Comparison of ENCODE assay signal across 25 cellular contexts in genomic region chr4:142917678-142918077, GRCh38.
"Had no signal": no experiment of that assay in that cellular context is flagged by ENCODE, and none has a peak within 500 bp of the region (broad histone marks: within the 10 kb centered on the region; RNA-seq: fewer than 3 reads in every experiment).

No MANE protein-coding gene starts in this region.

- H3K9me3 Mint-ChIP-seq: activated B cell treated with CpG ODN at 0.5 μM for 24 hours; activated naive CD8-positive, alpha-beta T cell treated with anti-CD3 and anti-CD28 coated beads, Interleukin-2, amount 50 U/mL, for 24 hours; type B pancreatic cell had no signal

- H3K4me3 Mint-ChIP-seq: activated B cell treated with CpG ODN at 0.5 μM for 24 hours; activated CD4-positive, alpha-beta T cell treated with anti-CD3 and anti-CD28 coated beads for 36 hours; activated naive CD8-positive, alpha-beta T cell treated with anti-CD3 and anti-CD28 coated beads, Interleukin-2, amount 50 U/mL, for 24 hours; endodermal cell; natural killer cell treated with Interleukin-12 subunit alpha and Interleukin-12 subunit beta and Interleukin-15 and Interleukin-18, amount 100 ng/mL, for 72 hours; type B pancreatic cell had no signal

- H3K27ac ChIP-seq: body of pancreas, cardiac muscle cell, esophagus squamous epithelium, gastrocnemius medialis, left ventricle myocardium inferior, ovary, prostate gland, spleen, testis, vagina had no signal

- DNase-seq: activated B cell treated with CpG ODN at 0.5 μM for 24 hours; activated CD4-positive, alpha-beta T cell treated with anti-CD3 and anti-CD28 coated beads for 36 hours; activated CD4-positive, alpha-beta T cell treated with anti-CD3 and anti-CD28 coated beads, Interleukin-2, amount 50 U/mL, for 4 hours; activated gamma-delta T cell; activated naive CD4-positive, alpha-beta T cell treated with anti-CD3 and anti-CD28 coated beads, Interleukin-2, amount 50 U/mL, for 16 hours; activated naive CD8-positive, alpha-beta T cell treated with anti-CD3 and anti-CD28 coated beads, Interleukin-2, amount 50 U/mL, for 24 hours; anterior cingulate cortex; body of pancreas; cortex of kidney; endodermal cell; esophagus squamous epithelium; gastrocnemius medialis; hypothalamus; left ventricle myocardium inferior; midbrain; ovary; spleen; stimulated activated CD4-positive, alpha-beta T cell treated with anti-CD3 and anti-CD28 coated beads, Interleukin-4, amount 100 ng/mL, for 1 hour; stimulated activated naive CD4-positive, alpha-beta T cell; testis had no signal

- ATAC-seq: activated CD4-positive, alpha-beta T cell treated with anti-CD3 and anti-CD28 coated beads for 36 hours; activated naive CD8-positive, alpha-beta T cell treated with anti-CD3 and anti-CD28 coated beads, Interleukin-2, amount 50 U/mL, for 24 hours; body of pancreas; gastrocnemius medialis; natural killer cell treated with Interleukin-12 subunit alpha and Interleukin-12 subunit beta and Interleukin-15 and Interleukin-18, amount 100 ng/mL, for 72 hours had no signal

- H3K27me3 Mint-ChIP-seq: activated B cell treated with CpG ODN at 0.5 μM for 24 hours; activated naive CD8-positive, alpha-beta T cell treated with anti-CD3 and anti-CD28 coated beads, Interleukin-2, amount 50 U/mL, for 24 hours; natural killer cell treated with Interleukin-12 subunit alpha and Interleukin-12 subunit beta and Interleukin-15 and Interleukin-18, amount 100 ng/mL, for 72 hours; type B pancreatic cell had no signal

- H3K9me3 ChIP-seq: body of pancreas, esophagus squamous epithelium, gastrocnemius medialis, left ventricle myocardium inferior, ovary, prostate gland, spleen, testis, vagina had no signal

- H3K36me3 ChIP-seq: cardiac muscle cell, esophagus squamous epithelium, gastrocnemius medialis, left ventricle myocardium inferior, ovary, prostate gland, spleen, vagina had no signal

- H3K27me3 ChIP-seq: body of pancreas, cardiac muscle cell, esophagus squamous epithelium, gastrocnemius medialis, ovary, spleen, testis, vagina had no signal

- H3K27ac Mint-ChIP-seq: activated B cell treated with CpG ODN at 0.5 μM for 24 hours; activated CD4-positive, alpha-beta T cell treated with anti-CD3 and anti-CD28 coated beads for 36 hours; activated naive CD8-positive, alpha-beta T cell treated with anti-CD3 and anti-CD28 coated beads, Interleukin-2, amount 50 U/mL, for 24 hours; endodermal cell; natural killer cell treated with Interleukin-12 subunit alpha and Interleukin-12 subunit beta and Interleukin-15 and Interleukin-18, amount 100 ng/mL, for 72 hours; type B pancreatic cell had no signal

- H3K4me1 ChIP-seq: body of pancreas, esophagus squamous epithelium, gastrocnemius medialis, left ventricle myocardium inferior, prostate gland, spleen, testis, vagina had no signal

- H3K4me1 Mint-ChIP-seq: activated B cell treated with CpG ODN at 0.5 μM for 24 hours; activated CD4-positive, alpha-beta T cell treated with anti-CD3 and anti-CD28 coated beads for 36 hours; activated naive CD8-positive, alpha-beta T cell treated with anti-CD3 and anti-CD28 coated beads, Interleukin-2, amount 50 U/mL, for 24 hours had no signal

- H3K36me3 Mint-ChIP-seq: type B pancreatic cell had no signal

- H3K4me3 ChIP-seq: body of pancreas, cardiac muscle cell, esophagus squamous epithelium, gastrocnemius medialis, left ventricle myocardium inferior, ovary, prostate gland, spleen, testis, vagina had no signal
